8 cellular contexts compared by ENCODE assay signal in genomic region chr5:88503065-88503394, GRCh38.
A peak's percentile ranks its signal among the peaks of the same experiment; 100 is the strongest.
DNase-seq lines count a peak whose midpoint lies in the region; ATAC-seq and TF ChIP-seq lines count a peak whose summit lies in the region.

No MANE protein-coding gene starts in this region.

- H3K27me3 ChIP-seq in prostate gland (replicated peaks; ENCODE audit: insufficient read depth): no peaks in the 10 kb centered on the region

- TF ChIP-seq CTCF in GM12865 (IDR thresholded peaks at IDR 0.05; ENCODE audit: insufficient read depth, low read depth, low read length, missing control alignments) (no peak), prostate gland (IDR thresholded peaks at IDR 0.05) (no peak)

- peak; percentile 2 for DNase-seq in GM12865 (ENCODE audit: low read depth)
- DNase-seq in NCI-H69 (lab: John Stamatoyannopoulos, UW): peak; percentile 81
- no peak for DNase-seq in prostate gland (ENCODE audit: low spot score)
- no peak for DNase-seq in head of caudate nucleus
- no peak for DNase-seq in iPS-NIHi7 (ENCODE audit: extremely low spot score)
- DNase-seq in HUDEP-2 (lab: John Stamatoyannopoulos, UW; ENCODE audit: unreplicated experiment in 76 of 76): no peak

- no peaks in the 10 kb centered on the region for H3K36me3 ChIP-seq in prostate gland

- WGBS in prostate gland: 20% methylated on average over 2 of the region's 2 CpGs

- H3K9me3 ChIP-seq in prostate gland: no peaks in the 10 kb centered on the region

- no peaks in the 10 kb centered on the region for H3K4me1 ChIP-seq in prostate gland (replicated peaks)

- H3K4me3 ChIP-seq in GM12865 (ENCODE audit: low read depth, low read length) (peak overlapping the region; percentile 57; the same call in 1 of the 2 replicates), prostate gland (peak overlapping the region; percentile 11 to 22)

- TF ChIP-seq POLR2A in prostate gland (IDR thresholded peaks at IDR 0.05): no peak

- intact Hi-C loops in prostate gland (cut with DNase I) (no loop called here), head of caudate nucleus (cut with DNase I) (no loop called here)

- H3K27ac ChIP-seq in cingulate gyrus (ENCODE audit: low read depth, low read length): peak overlapping the region; percentile 55
- peak overlapping the region in 1 of 2 donors; percentile 21 for H3K27ac ChIP-seq in prostate gland

- no peak for ATAC-seq in GM21825 (IDR thresholded peaks at IDR 0.05; ENCODE audit: unreplicated experiment)

Comparison
In these comparisons a context has a peak if more than half of its experiments do, and no peak if none do; other contexts are left out.
1. DNase-seq: peak in GM12865 (single experiment) and NCI-H69 (single experiment); none in prostate gland (single experiment), head of caudate nucleus (0 of 42), iPS-NIHi7 (single experiment) and HUDEP-2 (0 of 76).